ENCODE assay signal across 19 cellular contexts in genomic region chr4:75985116-75985515, GRCh38. TPM values are rescaled to one million over a fixed set of nuclear protein-coding genes. Genes with fewer than 3 reads are reported as not detected.
DNase-seq lines count a peak whose midpoint lies in the region; ATAC-seq, FAIRE-seq and TF ChIP-seq lines count a peak whose summit lies in the region.
"Had no signal": no experiment of that assay in that cellular context is flagged by ENCODE, and none has a peak within 500 bp of the region (broad histone marks: within the 10 kb centered on the region; RNA-seq: fewer than 3 reads in every experiment).

No MANE protein-coding gene starts in this region.

- no peaks in the 10 kb centered on the region for H3K27me3 Mint-ChIP-seq in astrocyte (ENCODE audit: low read depth, unreplicated experiment)
- H3K27me3 Mint-ChIP-seq: T-helper 17 cell, type B pancreatic cell had no signal

- H3K9me3 Mint-ChIP-seq in astrocyte (ENCODE audit: unreplicated experiment), result no peaks in the 10 kb centered on the region
- H3K9me3 Mint-ChIP-seq: activated T-helper 2 cell treated with anti-CD3 and anti-CD28 coated beads, Interferon-gamma antibody, Interleukin-2, Interleukin-4, amounts not matched to agents 10 μg/mL and 5 μg/mL and 100 μg/mL, durations not matched to agents 14 hours and 24 hours and 36 hours; GM23338; type B pancreatic cell had no signal

- no peak for TF ChIP-seq CTCF in astrocyte (IDR thresholded peaks at IDR 0.05; ENCODE audit: insufficient read depth, low read depth, low read length)
- no peak for TF ChIP-seq CTCF in left lung (IDR thresholded peaks at IDR 0.05)

- no peak overlapping the region for H2AFZ ChIP-seq in astrocyte (ENCODE audit: low read depth, low read length)
- H2AFZ ChIP-seq: GM23338 had no signal

- no peak overlapping the region for H3K4me3 Mint-ChIP-seq in astrocyte (ENCODE audit: unreplicated experiment)
- H3K4me3 Mint-ChIP-seq: GM23338, T-helper 17 cell, type B pancreatic cell had no signal

- intact Hi-C loops in left lung (cut with DNase I), result no loop called here

- H3K4me1 ChIP-seq in astrocyte (ENCODE audit: insufficient read depth, low read length) (peaks cover 12% of the 10 kb centered on the region), left lung (peaks cover 10 to 16% of the 10 kb centered on the region in 2 donors)

- H3K9me3 ChIP-seq in astrocyte (ENCODE audit: insufficient read depth, low read depth, low read length) (no peaks in the 10 kb centered on the region), left lung (no peaks in the 10 kb centered on the region)
- H3K9me3 ChIP-seq: BE2C, prostate gland had no signal

- H3K27me3 ChIP-seq in astrocyte (ENCODE audit: insufficient read depth, low read length) (no peaks in the 10 kb centered on the region), left lung (no peaks in the 10 kb centered on the region)
- H3K27me3 ChIP-seq: BE2C had no signal

- H3K27ac Mint-ChIP-seq in astrocyte (ENCODE audit: unreplicated experiment), result no peak overlapping the region
- H3K27ac Mint-ChIP-seq: activated T-helper 2 cell treated with anti-CD3 and anti-CD28 coated beads, Interferon-gamma antibody, Interleukin-2, Interleukin-4, amounts not matched to agents 10 μg/mL and 5 μg/mL and 100 μg/mL, durations not matched to agents 14 hours and 24 hours and 36 hours; GM23338; T-helper 17 cell; type B pancreatic cell had no signal

- H3K36me3 Mint-ChIP-seq in astrocyte (ENCODE audit: low read depth, unreplicated experiment), result peaks cover 3% of the 10 kb centered on the region

- FAIRE-seq in astrocyte (lab: Jason Lieb, UNC), result peak; percentile 94
- FAIRE-seq: endothelial cell of umbilical vein had no signal

- peak overlapping the region; percentile 27 for H3K4me2 ChIP-seq in astrocyte (ENCODE audit: low read length)
- H3K4me2 ChIP-seq: GM23338 had no signal

- peaks cover 68% of the 10 kb centered on the region for H4K20me1 ChIP-seq in astrocyte (ENCODE audit: insufficient read depth, low read length)

- no peak for ATAC-seq in left lung
- ATAC-seq: GM23338, T-helper 17 cell had no signal

- DNase-seq in AG08395 (ENCODE audit: low spot score), result peak; percentile 95
- peak; percentile 75 for DNase-seq in HS-5 (ENCODE audit: low read depth)
- DNase-seq in astrocyte (ENCODE audit: low read depth), result peak; percentile 89
- DNase-seq in glomerular visceral epithelial cell (ENCODE audit: extremely low spot score), result peak; percentile 56
- no peak for DNase-seq in NCI-H2029 (lab: John Stamatoyannopoulos, UW)
- no peak for DNase-seq in NCI-H2227 (lab: John Stamatoyannopoulos, UW; ENCODE audit: unreplicated experiment)
- no peak for DNase-seq in HUDEP-2 (lab: John Stamatoyannopoulos, UW; ENCODE audit: unreplicated experiment in 76 of 76)
- DNase-seq in left lung, result no peak
- DNase-seq: BE2C; DMS79; NCI-H2227 treated with DMSO at 0.1 percent for 48 hours; stimulated activated CD8-positive, alpha-beta memory T cell treated with anti-CD3 and anti-CD28 coated beads, Interleukin-4, amount 100 ng/mL, for 48 hours; T-helper 17 cell had no signal

- H3K36me3 ChIP-seq in astrocyte (ENCODE audit: insufficient read depth, low read length) (peaks cover 11% of the 10 kb centered on the region), left lung (peaks cover 0 to 19% of the 10 kb centered on the region in 2 donors)
- H3K36me3 ChIP-seq: prostate gland had no signal

- peaks cover 88% of the 10 kb centered on the region for H3K79me2 ChIP-seq in astrocyte (ENCODE audit: insufficient read depth, low read length)

- H3K4me3 ChIP-seq in astrocyte (ENCODE audit: insufficient read depth, low read depth, low read length) (no peak overlapping the region), left lung (no peak overlapping the region)
- H3K4me3 ChIP-seq: GM23338, prostate gland had no signal

- peak overlapping the region; percentile 61 for H3K27ac ChIP-seq in astrocyte (ENCODE audit: low read depth, low read length)
- no peak overlapping the region for H3K27ac ChIP-seq in left lung
- H3K27ac ChIP-seq: prostate gland had no signal

- peak overlapping the region; percentile 32 for H3K9ac ChIP-seq in astrocyte (ENCODE audit: low read length)

- peaks cover 14% of the 10 kb centered on the region for H3K4me1 Mint-ChIP-seq in astrocyte (ENCODE audit: low read depth, unreplicated experiment)

RNA-seq across cellular contexts. Expression of gene SDAD1, which starts 5.6 kb away (rescaled TPM):
- total RNA-seq in astrocyte (58.2 and 59.1 TPM in 2 replicates), left lung (10 to 100 TPM; 26.2 to 35.9 TPM)

RNA-seq across cellular contexts. Expression of gene CXCL9, which starts 22.2 kb away (rescaled TPM):
- total RNA-seq in astrocyte, result not detected in 2 replicates
- total RNA-seq in left lung, result 1 to 10 TPM; 1.1 to 4.1 TPM
- total RNA-seq: endothelial cell of umbilical vein, GM23338, T-helper 17 cell had no signal

RNA-seq across cellular contexts. Expression of gene CXCL10, which starts 38.2 kb away (rescaled TPM):
- total RNA-seq in astrocyte (12.9 and 16.6 TPM in 2 replicates), left lung (10 to 100 TPM in 1 of 2 donors, 1 to 10 TPM in 1; 3.4 to 31.6 TPM)
- total RNA-seq: endothelial cell of umbilical vein, GM23338, T-helper 17 cell had no signal

RNA-seq across cellular contexts. Expression of gene NAAA, which starts 44.3 kb away (rescaled TPM):
- total RNA-seq in astrocyte (13.5 and 15.9 TPM in 2 replicates), left lung (10 to 100 TPM; 25.1 to 25.9 TPM)

RNA-seq across cellular contexts. Expression of gene CXCL11, which starts 50.8 kb away (rescaled TPM):
- total RNA-seq in astrocyte, result 5.8 and 7.6 TPM in 2 replicates
- total RNA-seq in left lung, result 1 to 10 TPM in 1 of 2 donors, under 1 TPM in 1; 0.41 to 1.9 TPM
- total RNA-seq: activated T-helper 2 cell treated with anti-CD3 and anti-CD28 coated beads, Interferon-gamma antibody, Interleukin-2, Interleukin-4, amounts not matched to agents 10 μg/mL and 5 μg/mL and 100 μg/mL, durations not matched to agents 14 hours and 24 hours and 36 hours; mucosa of gallbladder; T-helper 17 cell had no signal

Comparison
In these comparisons a context has a peak if more than half of its experiments do, and no peak if none do; other contexts are left out.
1. DNase-seq: peak in AG08395 (single experiment), HS-5 (single experiment), astrocyte (single experiment) and glomerular visceral epithelial cell (single experiment); none in NCI-H2029 (single experiment), NCI-H2227 (single experiment), HUDEP-2 (0 of 76) and left lung (0 of 2).